Comparison of ENCODE assay signal across 1 cellular context in genomic region chr9:137221477-137222111, GRCh38.
TF ChIP-seq lines count a peak whose summit lies in the region.

No MANE protein-coding gene starts in this region.

TF ChIP-seq in HepG2, 621 proteins besides CTCF, POLR2A, EP300 and RAD21 (continued from another document and continues in another):
- TF ChIP-seq ZBTB10 (CRISPR knock-in tag; IDR thresholded peaks at IDR 0.05; ENCODE audit: borderline replicate concordance) = 0 out of 2 replicates have a peak, but pooled peaks have one; percentile 41
- TF ChIP-seq HHEX (CRISPR knock-in tag; IDR thresholded peaks at IDR 0.05) = no peak
- no peak for TF ChIP-seq NFATC3 (CRISPR knock-in tag; IDR thresholded peaks at IDR 0.05)
- TF ChIP-seq ZNF546 (CRISPR knock-in tag; conservative IDR thresholded peaks at IDR 0.05) = no peak
- no peak for TF ChIP-seq PRDM4 (CRISPR knock-in tag; IDR thresholded peaks at IDR 0.05; ENCODE audit: borderline replicate concordance)
- TF ChIP-seq, protein P1, sequence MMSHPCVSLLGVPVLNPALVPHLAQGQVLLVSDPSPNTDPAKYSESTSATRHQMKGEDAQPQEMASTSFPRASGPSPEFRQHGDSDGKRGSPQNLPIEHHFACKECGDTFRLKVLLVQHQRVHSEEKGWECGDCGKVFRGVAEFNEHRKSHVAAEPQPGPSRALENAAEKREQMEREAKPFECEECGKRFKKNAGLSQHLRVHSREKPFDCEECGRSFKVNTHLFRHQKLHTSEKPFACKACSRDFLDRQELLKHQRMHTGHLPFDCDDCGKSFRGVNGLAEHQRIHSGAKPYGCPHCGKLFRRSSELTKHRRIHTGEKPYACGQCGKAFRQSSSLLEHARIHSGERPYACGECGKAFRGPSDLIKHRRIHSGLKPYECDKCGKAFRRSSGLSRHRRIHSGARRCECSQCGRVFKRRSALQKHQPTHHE (CRISPR knock-in tag; IDR thresholded peaks at IDR 0.05; ENCODE audit: borderline replicate concordance) = no peak
- no peak for TF ChIP-seq DR1 (CRISPR knock-in tag; IDR thresholded peaks at IDR 0.05)
- 0 out of 2 replicates have a peak, but pooled peaks have one; percentile 26 for TF ChIP-seq RXRB (CRISPR knock-in tag; IDR thresholded peaks at IDR 0.05; ENCODE audit: borderline replicate concordance)
- TF ChIP-seq, protein P2, sequence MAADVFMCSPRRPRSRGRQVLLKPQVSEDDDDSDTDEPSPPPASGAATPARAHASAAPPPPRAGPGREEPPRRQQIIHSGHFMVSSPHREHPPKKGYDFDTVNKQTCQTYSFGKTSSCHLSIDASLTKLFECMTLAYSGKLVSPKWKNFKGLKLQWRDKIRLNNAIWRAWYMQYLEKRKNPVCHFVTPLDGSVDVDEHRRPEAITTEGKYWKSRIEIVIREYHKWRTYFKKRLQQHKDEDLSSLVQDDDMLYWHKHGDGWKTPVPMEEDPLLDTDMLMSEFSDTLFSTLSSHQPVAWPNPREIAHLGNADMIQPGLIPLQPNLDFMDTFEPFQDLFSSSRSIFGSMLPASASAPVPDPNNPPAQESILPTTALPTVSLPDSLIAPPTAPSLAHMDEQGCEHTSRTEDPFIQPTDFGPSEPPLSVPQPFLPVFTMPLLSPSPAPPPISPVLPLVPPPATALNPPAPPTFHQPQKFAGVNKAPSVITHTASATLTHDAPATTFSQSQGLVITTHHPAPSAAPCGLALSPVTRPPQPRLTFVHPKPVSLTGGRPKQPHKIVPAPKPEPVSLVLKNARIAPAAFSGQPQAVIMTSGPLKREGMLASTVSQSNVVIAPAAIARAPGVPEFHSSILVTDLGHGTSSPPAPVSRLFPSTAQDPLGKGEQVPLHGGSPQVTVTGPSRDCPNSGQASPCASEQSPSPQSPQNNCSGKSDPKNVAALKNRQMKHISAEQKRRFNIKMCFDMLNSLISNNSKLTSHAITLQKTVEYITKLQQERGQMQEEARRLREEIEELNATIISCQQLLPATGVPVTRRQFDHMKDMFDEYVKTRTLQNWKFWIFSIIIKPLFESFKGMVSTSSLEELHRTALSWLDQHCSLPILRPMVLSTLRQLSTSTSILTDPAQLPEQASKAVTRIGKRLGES (CRISPR knock-in tag; IDR thresholded peaks at IDR 0.05; ENCODE audit: borderline replicate concordance) = no peak
- TF ChIP-seq AHR (CRISPR knock-in tag; IDR thresholded peaks at IDR 0.05) = no peak
- TF ChIP-seq IRF2 (CRISPR knock-in tag; IDR thresholded peaks at IDR 0.05) = no peak
- no peak for TF ChIP-seq ZNF644 (CRISPR knock-in tag; IDR thresholded peaks at IDR 0.05; ENCODE audit: low read depth)
- no peak for TF ChIP-seq ZNF225 (CRISPR knock-in tag; IDR thresholded peaks at IDR 0.05)
- no peak for TF ChIP-seq BHLHE40 (IDR thresholded peaks at IDR 0.05; ENCODE audit: low read length)
- no peak for TF ChIP-seq ZFYVE20 (CRISPR knock-in tag; IDR thresholded peaks at IDR 0.05; ENCODE audit: borderline replicate concordance, low read depth)
- peak; percentile 36; the same call in 1 of the 2 replicates for TF ChIP-seq ZNF543 (CRISPR knock-in tag; IDR thresholded peaks at IDR 0.05)
- TF ChIP-seq KLF16 (CRISPR knock-in tag; IDR thresholded peaks at IDR 0.05) = no peak
- peak; percentile 46; the same call in 1 of the 2 replicates for TF ChIP-seq ZNF782 (CRISPR knock-in tag; IDR thresholded peaks at IDR 0.05; ENCODE audit: borderline replicate concordance)
- TF ChIP-seq CAMTA2 (CRISPR knock-in tag; IDR thresholded peaks at IDR 0.05; ENCODE audit: borderline replicate concordance) = no peak
- TF ChIP-seq ZNF44 (CRISPR knock-in tag; IDR thresholded peaks at IDR 0.05) = no peak
- TF ChIP-seq NR2F6 (IDR thresholded peaks at IDR 0.05) = peak; percentile 90
- TF ChIP-seq NR2F6 (CRISPR knock-in tag; IDR thresholded peaks at IDR 0.05) = peak; percentile 94
- no peak for TF ChIP-seq SNAPC2 (CRISPR knock-in tag; IDR thresholded peaks at IDR 0.05)
- no peak for TF ChIP-seq ZNF274 (CRISPR knock-in tag; IDR thresholded peaks at IDR 0.05)
- TF ChIP-seq, protein P3, sequence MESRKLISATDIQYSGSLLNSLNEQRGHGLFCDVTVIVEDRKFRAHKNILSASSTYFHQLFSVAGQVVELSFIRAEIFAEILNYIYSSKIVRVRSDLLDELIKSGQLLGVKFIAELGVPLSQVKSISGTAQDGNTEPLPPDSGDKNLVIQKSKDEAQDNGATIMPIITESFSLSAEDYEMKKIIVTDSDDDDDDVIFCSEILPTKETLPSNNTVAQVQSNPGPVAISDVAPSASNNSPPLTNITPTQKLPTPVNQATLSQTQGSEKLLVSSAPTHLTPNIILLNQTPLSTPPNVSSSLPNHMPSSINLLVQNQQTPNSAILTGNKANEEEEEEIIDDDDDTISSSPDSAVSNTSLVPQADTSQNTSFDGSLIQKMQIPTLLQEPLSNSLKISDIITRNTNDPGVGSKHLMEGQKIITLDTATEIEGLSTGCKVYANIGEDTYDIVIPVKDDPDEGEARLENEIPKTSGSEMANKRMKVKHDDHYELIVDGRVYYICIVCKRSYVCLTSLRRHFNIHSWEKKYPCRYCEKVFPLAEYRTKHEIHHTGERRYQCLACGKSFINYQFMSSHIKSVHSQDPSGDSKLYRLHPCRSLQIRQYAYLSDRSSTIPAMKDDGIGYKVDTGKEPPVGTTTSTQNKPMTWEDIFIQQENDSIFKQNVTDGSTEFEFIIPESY (CRISPR knock-in tag; IDR thresholded peaks at IDR 0.05) = no peak
- TF ChIP-seq CREM (IDR thresholded peaks at IDR 0.05) = no peak
- no peak for TF ChIP-seq CREM (CRISPR knock-in tag; IDR thresholded peaks at IDR 0.05)
- TF ChIP-seq, protein P4, sequence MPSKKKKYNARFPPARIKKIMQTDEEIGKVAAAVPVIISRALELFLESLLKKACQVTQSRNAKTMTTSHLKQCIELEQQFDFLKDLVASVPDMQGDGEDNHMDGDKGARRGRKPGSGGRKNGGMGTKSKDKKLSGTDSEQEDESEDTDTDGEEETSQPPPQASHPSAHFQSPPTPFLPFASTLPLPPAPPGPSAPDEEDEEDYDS (CRISPR knock-in tag; IDR thresholded peaks at IDR 0.05) = no peak
- TF ChIP-seq, protein P5, sequence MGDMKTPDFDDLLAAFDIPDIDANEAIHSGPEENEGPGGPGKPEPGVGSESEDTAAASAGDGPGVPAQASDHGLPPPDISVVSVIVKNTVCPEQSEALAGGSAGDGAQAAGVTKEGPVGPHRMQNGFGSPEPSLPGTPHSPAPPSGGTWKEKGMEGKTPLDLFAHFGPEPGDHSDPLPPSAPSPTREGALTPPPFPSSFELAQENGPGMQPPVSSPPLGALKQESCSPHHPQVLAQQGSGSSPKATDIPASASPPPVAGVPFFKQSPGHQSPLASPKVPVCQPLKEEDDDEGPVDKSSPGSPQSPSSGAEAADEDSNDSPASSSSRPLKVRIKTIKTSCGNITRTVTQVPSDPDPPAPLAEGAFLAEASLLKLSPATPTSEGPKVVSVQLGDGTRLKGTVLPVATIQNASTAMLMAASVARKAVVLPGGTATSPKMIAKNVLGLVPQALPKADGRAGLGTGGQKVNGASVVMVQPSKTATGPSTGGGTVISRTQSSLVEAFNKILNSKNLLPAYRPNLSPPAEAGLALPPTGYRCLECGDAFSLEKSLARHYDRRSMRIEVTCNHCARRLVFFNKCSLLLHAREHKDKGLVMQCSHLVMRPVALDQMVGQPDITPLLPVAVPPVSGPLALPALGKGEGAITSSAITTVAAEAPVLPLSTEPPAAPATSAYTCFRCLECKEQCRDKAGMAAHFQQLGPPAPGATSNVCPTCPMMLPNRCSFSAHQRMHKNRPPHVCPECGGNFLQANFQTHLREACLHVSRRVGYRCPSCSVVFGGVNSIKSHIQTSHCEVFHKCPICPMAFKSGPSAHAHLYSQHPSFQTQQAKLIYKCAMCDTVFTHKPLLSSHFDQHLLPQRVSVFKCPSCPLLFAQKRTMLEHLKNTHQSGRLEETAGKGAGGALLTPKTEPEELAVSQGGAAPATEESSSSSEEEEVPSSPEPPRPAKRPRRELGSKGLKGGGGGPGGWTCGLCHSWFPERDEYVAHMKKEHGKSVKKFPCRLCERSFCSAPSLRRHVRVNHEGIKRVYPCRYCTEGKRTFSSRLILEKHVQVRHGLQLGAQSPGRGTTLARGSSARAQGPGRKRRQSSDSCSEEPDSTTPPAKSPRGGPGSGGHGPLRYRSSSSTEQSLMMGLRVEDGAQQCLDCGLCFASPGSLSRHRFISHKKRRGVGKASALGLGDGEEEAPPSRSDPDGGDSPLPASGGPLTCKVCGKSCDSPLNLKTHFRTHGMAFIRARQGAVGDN (CRISPR knock-in tag; IDR thresholded peaks at IDR 0.05) = peak; percentile 77
- no peak for TF ChIP-seq RORA (CRISPR knock-in tag; IDR thresholded peaks at IDR 0.05)
- TF ChIP-seq TRAFD1 (CRISPR knock-in tag; IDR thresholded peaks at IDR 0.05; ENCODE audit: borderline replicate concordance) = no peak
- TF ChIP-seq MIXL1 (CRISPR knock-in tag; IDR thresholded peaks at IDR 0.05) = no peak
- TF ChIP-seq, protein P6, sequence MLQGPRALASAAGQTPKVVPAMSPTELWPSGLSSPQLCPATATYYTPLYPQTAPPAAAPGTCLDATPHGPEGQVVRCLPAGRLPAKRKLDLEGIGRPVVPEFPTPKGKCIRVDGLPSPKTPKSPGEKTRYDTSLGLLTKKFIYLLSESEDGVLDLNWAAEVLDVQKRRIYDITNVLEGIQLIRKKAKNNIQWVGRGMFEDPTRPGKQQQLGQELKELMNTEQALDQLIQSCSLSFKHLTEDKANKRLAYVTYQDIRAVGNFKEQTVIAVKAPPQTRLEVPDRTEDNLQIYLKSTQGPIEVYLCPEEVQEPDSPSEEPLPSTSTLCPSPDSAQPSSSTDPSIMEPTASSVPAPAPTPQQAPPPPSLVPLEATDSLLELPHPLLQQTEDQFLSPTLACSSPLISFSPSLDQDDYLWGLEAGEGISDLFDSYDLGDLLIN (CRISPR knock-in tag; IDR thresholded peaks at IDR 0.05; ENCODE audit: borderline replicate concordance) = no peak
- TF ChIP-seq ZNF841 (CRISPR knock-in tag; IDR thresholded peaks at IDR 0.05; ENCODE audit: borderline replicate concordance) = no peak
- no peak for TF ChIP-seq HNF1B (CRISPR knock-in tag; IDR thresholded peaks at IDR 0.05)
- TF ChIP-seq ZNF576 (CRISPR knock-in tag; IDR thresholded peaks at IDR 0.05) = no peak
- peak; percentile 67; the same call in 1 of the 2 replicates for TF ChIP-seq ZBTB25 (CRISPR knock-in tag; IDR thresholded peaks at IDR 0.05)
